ENCODE assay signal across 8 cellular contexts in genomic region chr12:105053116-105053572, GRCh38. TPM values are rescaled to one million over a fixed set of nuclear protein-coding genes. Genes with fewer than 3 reads are reported as not detected.
A peak's percentile ranks its signal among the peaks of the same experiment; 100 is the strongest.
DNase-seq lines count a peak whose midpoint lies in the region; ATAC-seq and TF ChIP-seq lines count a peak whose summit lies in the region.

No MANE protein-coding gene starts in this region.

- no peak overlapping the region for H3K27ac ChIP-seq in caudate nucleus (ENCODE audit: low read depth, low read length)

- H3K9me3 Mint-ChIP-seq in activated B cell treated with CpG ODN at 0.5 μM for 24 hours = peaks cover 8% of the 10 kb centered on the region

- intact Hi-C loops in activated B cell treated with CpG ODN at 0.5 μM for 24 hours (cut with micrococcal nuclease) = loop anchor here (1.0 to 5.0 kb wide), 13 partner anchors 66 to 852 kb away; partner anchors contain the start of genes CHST11, NOPCHAP1, SLC41A2 and TXNRD1

- DNase-seq in EL = peak; percentile 72
- peak; percentile 79 for DNase-seq in NCI-H345 (lab: John Stamatoyannopoulos, UW)
- peak; percentile 36 for DNase-seq in activated B cell treated with CpG ODN at 0.5 μM for 24 hours
- peak in 47 of 61 donors; percentile 1 to 90 (median 27) for DNase-seq in caudate nucleus (lab: John Stamatoyannopoulos, UW)
- DNase-seq in kidney glomerular epithelial cell (lab: John Stamatoyannopoulos, UW) = peak; percentile 57
- DNase-seq in stimulated activated CD4-positive, alpha-beta T cell treated with anti-CD3 and anti-CD28 coated beads, Interleukin-2, amount 100 ng/mL, for 4 hours (ENCODE audit: low read depth) = peak; percentile 64

- peak; percentile 96 for TF ChIP-seq CTCF in activated B cell treated with CpG ODN at 0.5 μM for 24 hours (IDR thresholded peaks at IDR 0.05)

- H3K36me3 Mint-ChIP-seq in activated B cell treated with CpG ODN at 0.5 μM for 24 hours (ENCODE audit: low read depth) = peaks cover 6% of the 10 kb centered on the region

- ATAC-seq in HG03097 (IDR thresholded peaks at IDR 0.05; ENCODE audit: low FRiP score, unreplicated experiment) = peak; percentile 61
- peak; percentile 91 for ATAC-seq in activated B cell treated with CpG ODN at 0.5 μM for 24 hours (ENCODE audit: low read depth)
- no peak for ATAC-seq in GM21381 (IDR thresholded peaks at IDR 0.05; ENCODE audit: unreplicated experiment)

- H3K27me3 Mint-ChIP-seq in activated B cell treated with CpG ODN at 0.5 μM for 24 hours = no peaks in the 10 kb centered on the region

- POLR2A ChIA-PET in activated B cell treated with CpG ODN at 0.5 μM for 24 hours (lab: Charles Lee) = interaction anchor here (0.6 to 2.8 kb wide), 3 partner anchors 333 to 738 kb away, joined by 3 to 10 read pairs (median 3); no protein-coding TSS in a partner anchor

- H3K4me3 Mint-ChIP-seq in activated B cell treated with CpG ODN at 0.5 μM for 24 hours = no peak overlapping the region

- CTCF ChIA-PET in activated B cell treated with CpG ODN at 0.5 μM for 24 hours (lab: Charles Lee) = interaction anchor here (0.6 to 6.8 kb wide), 19 partner anchors 22 to 1090 kb away, joined by 3 to 85 read pairs (median 3); partner anchors contain the start of gene TXNRD1

- peaks cover 17% of the 10 kb centered on the region for H3K4me1 Mint-ChIP-seq in activated B cell treated with CpG ODN at 0.5 μM for 24 hours

- H3K27ac Mint-ChIP-seq in activated B cell treated with CpG ODN at 0.5 μM for 24 hours = no peak overlapping the region

RNA-seq across cellular contexts. Expression of gene ALDH1L2, which starts 31.1 kb away (rescaled TPM):
- total RNA-seq in activated B cell treated with CpG ODN at 0.5 μM for 24 hours = 5.2 and 6.5 TPM in 2 replicates

RNA-seq across cellular contexts. Expression of gene WASHC4, which starts 54.4 kb away (rescaled TPM):
- total RNA-seq in activated B cell treated with CpG ODN at 0.5 μM for 24 hours = 105 and 128 TPM in 2 replicates

Comparison
In these comparisons a context has a peak if more than half of its experiments do, and no peak if none do; other contexts are left out.
1. DNase-seq: peak in every context shown above with its lines; median percentile 79 in NCI-H345; 72 in EL; 64 in stimulated activated CD4-positive, alpha-beta T cell treated with anti-CD3 and anti-CD28 coated beads, Interleukin-2, amount 100 ng/mL, for 4 hours; 57 in kidney glomerular epithelial cell; 36 in activated B cell treated with CpG ODN at 0.5 μM for 24 hours; 27 in caudate nucleus.